ENCODE assay signal across 24 cellular contexts in genomic region chr16:4033951-4034350, GRCh38.
DNase-seq lines count a peak whose midpoint lies in the region; ATAC-seq, FAIRE-seq and TF ChIP-seq lines count a peak whose summit lies in the region.
"Had no signal": no experiment of that assay in that cellular context is flagged by ENCODE, and none has a peak within 500 bp of the region (broad histone marks: within the 10 kb centered on the region; RNA-seq: fewer than 3 reads in every experiment).

No MANE protein-coding gene starts in this region.

- peaks cover 6% of the 10 kb centered on the region for H3K27me3 Mint-ChIP-seq in activated T-helper 1 cell treated with anti-CD3 and anti-CD28 coated beads, Interleukin-12 subunit alpha, Interleukin-12 subunit beta, Interleukin-2, Interleukin-4 antibody, amounts not matched to agents 30 ng/mL and 10 ng/mL and 1 ng/mL, durations not matched to agents 14 hours and 24 hours and 36 hours (ENCODE audit: insufficient read depth)
- H3K27me3 Mint-ChIP-seq: CD4-positive, alpha-beta T cell had no signal

- no peaks in the 10 kb centered on the region for H3K4me1 Mint-ChIP-seq in activated T-helper 1 cell treated with anti-CD3 and anti-CD28 coated beads, Interleukin-12 subunit alpha, Interleukin-12 subunit beta, Interleukin-2, Interleukin-4 antibody, amounts not matched to agents 30 ng/mL and 10 ng/mL and 1 ng/mL, durations not matched to agents 14 hours and 24 hours and 36 hours (ENCODE audit: low read depth)

- no peak for TF ChIP-seq POLR2A in gastrocnemius medialis (IDR thresholded peaks at IDR 0.05)

- peak; percentile 80 to 86 for ATAC-seq in gastrocnemius medialis
- ATAC-seq: CD8-positive, alpha-beta T cell; GM12878 had no signal

- H3K4me1 ChIP-seq in BLaER1 treated with 17β-estradiol and CSF1 and Interleukin-3, amounts not matched to agents 10 nM and 100 nM: peaks cover 46 to 70% (median 58%) of the 10 kb centered on the region in 10 experiments
- H3K4me1 ChIP-seq in gastrocnemius medialis: peaks cover 20 to 30% of the 10 kb centered on the region in 2 donors
- H3K4me1 ChIP-seq: Caco-2 had no signal

- H3K9me3 Mint-ChIP-seq in activated T-helper 1 cell treated with anti-CD3 and anti-CD28 coated beads, Interleukin-12 subunit alpha, Interleukin-12 subunit beta, Interleukin-2, Interleukin-4 antibody, amounts not matched to agents 30 ng/mL and 10 ng/mL and 1 ng/mL, durations not matched to agents 14 hours and 24 hours and 36 hours: no peaks in the 10 kb centered on the region
- H3K9me3 Mint-ChIP-seq: CD4-positive, alpha-beta T cell; CD8-positive, alpha-beta T cell had no signal

- H3K4me2 ChIP-seq in BLaER1 treated with 17β-estradiol and CSF1 and Interleukin-3, amounts not matched to agents 10 nM and 100 nM: peak overlapping the region in 9 of 11 experiments; percentile 52 to 75 (median 62); a peak in 10 of 22 replicates

- H3K36me3 Mint-ChIP-seq in activated T-helper 1 cell treated with anti-CD3 and anti-CD28 coated beads, Interleukin-12 subunit alpha, Interleukin-12 subunit beta, Interleukin-2, Interleukin-4 antibody, amounts not matched to agents 30 ng/mL and 10 ng/mL and 1 ng/mL, durations not matched to agents 14 hours and 24 hours and 36 hours (ENCODE audit: low read depth): no peaks in the 10 kb centered on the region
- H3K36me3 Mint-ChIP-seq: CD8-positive, alpha-beta T cell had no signal

- H3K9me3 ChIP-seq in BLaER1 treated with 17β-estradiol and CSF1 and Interleukin-3, amounts not matched to agents 10 nM and 100 nM (replicated peaks in 1 of 11): peaks cover 0 to 16% (median 5%) of the 10 kb centered on the region in 11 experiments; a peak in 8 of 22 replicates
- H3K9me3 ChIP-seq in gastrocnemius medialis: no peaks in the 10 kb centered on the region
- H3K9me3 ChIP-seq: Caco-2 had no signal

- no peak overlapping the region for H3K27ac Mint-ChIP-seq in activated T-helper 1 cell treated with anti-CD3 and anti-CD28 coated beads, Interleukin-12 subunit alpha, Interleukin-12 subunit beta, Interleukin-2, Interleukin-4 antibody, amounts not matched to agents 30 ng/mL and 10 ng/mL and 1 ng/mL, durations not matched to agents 14 hours and 24 hours and 36 hours
- H3K27ac Mint-ChIP-seq: B cell; CD4-positive, alpha-beta T cell; CD8-positive, alpha-beta T cell had no signal

- H3K27me3 ChIP-seq in BLaER1 treated with 17β-estradiol and CSF1 and Interleukin-3, amounts not matched to agents 10 nM and 100 nM: no peaks in the 10 kb centered on the region
- H3K27me3 ChIP-seq in bronchial epithelial cell (ENCODE audit: control insufficient read depth, insufficient read depth, low read length) (no peaks in the 10 kb centered on the region), gastrocnemius medialis (no peaks in the 10 kb centered on the region)

- intact Hi-C loops in posterior vena cava (cut with DNase I): no loop called here
- intact Hi-C loops in gastrocnemius medialis (cut with DNase I; ENCODE audit: low total_unique reads): no loop called here
- intact Hi-C loops in activated T-helper 1 cell treated with anti-CD3 and anti-CD28 coated beads, Interleukin-12 subunit alpha, Interleukin-12 subunit beta, Interleukin-2, Interleukin-4 antibody, amounts not matched to agents 30 ng/mL and 10 ng/mL and 1 ng/mL, durations not matched to agents 14 hours and 24 hours and 36 hours (cut with micrococcal nuclease): no loop called here

- H3K36me3 ChIP-seq in BLaER1 treated with 17β-estradiol and CSF1 and Interleukin-3, amounts not matched to agents 10 nM and 100 nM: peaks cover 8 to 60% (median 41%) of the 10 kb centered on the region in 11 experiments; a peak in 20 of 22 replicates
- H3K36me3 ChIP-seq in bronchial epithelial cell (ENCODE audit: control insufficient read depth, insufficient read depth, low read length): no peaks in the 10 kb centered on the region
- no peaks in the 10 kb centered on the region for H3K36me3 ChIP-seq in gastrocnemius medialis

- peak; percentile 28 for FAIRE-seq in bronchial epithelial cell (lab: Jason Lieb, UNC)
- FAIRE-seq: A204.1, D721Med, G401.6, GM12878, GM12892, GM18507 had no signal

- no peak overlapping the region for H3K4me3 ChIP-seq in BLaER1 treated with 17β-estradiol and CSF1 and Interleukin-3, amounts not matched to agents 10 nM and 100 nM
- H3K4me3 ChIP-seq in bronchial epithelial cell (ENCODE audit: low read depth, low read length) (no peak overlapping the region), gastrocnemius medialis (no peak overlapping the region)
- H3K4me3 ChIP-seq: GM12878 had no signal

- TF ChIP-seq CTCF in bronchial epithelial cell (IDR thresholded peaks at IDR 0.05; ENCODE audit: insufficient read depth, low read length, severe bottlenecking) (no peak), gastrocnemius medialis (IDR thresholded peaks at IDR 0.05 in 4 of 5, conservative IDR thresholded peaks at IDR 0.05 in 1 of 5) (no peak)

- H3K9ac ChIP-seq in BLaER1 treated with 17β-estradiol and CSF1 and Interleukin-3, amounts not matched to agents 10 nM and 100 nM: peak overlapping the region in 1 of 11 experiments; percentile 39; a peak in 2 of 22 replicates

- DNase-seq in bronchial epithelial cell (ENCODE audit: low read depth) (no peak), posterior vena cava (ENCODE audit: low spot score) (peak; percentile 11), gastrocnemius medialis (peak in 1 of 2 donors; percentile 65), OCI-M1 (lab: John Stamatoyannopoulos, UW) (no peak), midbrain (lab: John Stamatoyannopoulos, UW) (no peak)
- DNase-seq in stimulated activated CD4-positive, alpha-beta T cell treated with anti-CD3 and anti-CD28 coated beads, Interleukin-4, amount 100 ng/mL, for 1 hour: no peak
- no peak for DNase-seq in activated T-helper 1 cell treated with anti-CD3 and anti-CD28 coated beads, Interleukin-12 subunit alpha, Interleukin-12 subunit beta, Interleukin-2, Interleukin-4 antibody, amounts not matched to agents 30 ng/mL and 10 ng/mL and 1 ng/mL, durations not matched to agents 14 hours and 24 hours and 36 hours (ENCODE audit: low spot score)
- DNase-seq: 8988T; ACHN; AML-193; Caco-2; Calu3; CD4-positive, alpha-beta T cell; CD8-positive, alpha-beta T cell; DMS79 treated with DMSO at 0.1 percent for 48 hours had no signal

- in situ Hi-C loops in gastrocnemius medialis (cut with MboI; ENCODE audit: low sequenced_read_pairs in 4 of 4): no loop called here

- H3K27ac ChIP-seq in BLaER1 treated with 17β-estradiol and CSF1 and Interleukin-3, amounts not matched to agents 10 nM and 100 nM: peak overlapping the region in 4 of 11 experiments; percentile 0 to 43 (median 26); a peak in 3 of 22 replicates
- H3K27ac ChIP-seq in gastrocnemius medialis: peak overlapping the region; percentile 13 to 74 (median 50)
- H3K27ac ChIP-seq: C4-2B had no signal

- H3K4me3 Mint-ChIP-seq in activated T-helper 1 cell treated with anti-CD3 and anti-CD28 coated beads, Interleukin-12 subunit alpha, Interleukin-12 subunit beta, Interleukin-2, Interleukin-4 antibody, amounts not matched to agents 30 ng/mL and 10 ng/mL and 1 ng/mL, durations not matched to agents 14 hours and 24 hours and 36 hours: no peak overlapping the region
- H3K4me3 Mint-ChIP-seq: B cell; CD4-positive, alpha-beta T cell; CD8-positive, alpha-beta T cell had no signal

- no peaks in the 10 kb centered on the region; a peak in 1 of 22 replicates for H4K20me1 ChIP-seq in BLaER1 treated with 17β-estradiol and CSF1 and Interleukin-3, amounts not matched to agents 10 nM and 100 nM
